Comparison of ENCODE assay signal across 19 cellular contexts in the genomic region with DNA sequence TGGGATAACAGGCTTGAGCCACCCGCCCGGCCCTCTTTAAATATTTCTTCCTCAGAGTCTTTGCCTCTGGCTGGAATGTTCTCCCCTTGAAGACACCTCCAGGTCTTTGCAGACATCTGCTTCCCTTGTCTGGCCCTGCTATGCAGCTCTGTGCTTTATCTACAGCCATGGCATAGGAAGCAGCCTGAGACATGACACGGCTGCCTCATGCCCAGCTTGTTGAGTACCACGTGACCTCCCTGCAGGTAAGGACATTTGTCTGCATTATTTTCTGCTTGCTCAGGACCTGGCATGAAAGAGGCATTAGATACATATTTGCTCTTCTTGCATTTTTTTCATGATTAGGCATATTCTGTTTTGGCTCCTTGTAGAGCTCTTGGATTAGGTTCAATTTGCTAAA.
DNase-seq lines count a peak whose midpoint lies in the region; ATAC-seq and TF ChIP-seq lines count a peak whose summit lies in the region.
"Had no signal": no experiment of that assay in that cellular context is flagged by ENCODE, and none has a peak within 500 bp of the region (broad histone marks: within the 10 kb centered on the region; RNA-seq: fewer than 3 reads in every experiment).

No MANE protein-coding gene starts in this region.

- H3K4me1 Mint-ChIP-seq in nephron, result peaks cover 10% of the 10 kb centered on the region

- no peaks in the 10 kb centered on the region for H3K27me3 Mint-ChIP-seq in nephron (ENCODE audit: low read depth)
- H3K27me3 Mint-ChIP-seq: activated CD4-positive, alpha-beta T cell treated with anti-CD3 and anti-CD28 coated beads, Interleukin-2, amount 10 ng/mL, durations not matched to agents 7 days and 5 days; activated T-cell treated with anti-CD3 and anti-CD28 coated beads, Interleukin-2, amount 50 U/mL, for 24 hours had no signal

- TF ChIP-seq CTCF in LNCaP clone FGC (IDR thresholded peaks at IDR 0.05; ENCODE audit: control insufficient read depth, extremely low read depth, insufficient read depth), result no peak
- TF ChIP-seq CTCF in VCaP (conservative IDR thresholded peaks at IDR 0.05), result no peak
- no peak for TF ChIP-seq CTCF in nephron (IDR thresholded peaks at IDR 0.05; ENCODE audit: unreplicated experiment in 3 of 3)

- DNase-seq in DMS153 (lab: John Stamatoyannopoulos, UW) (peak; percentile 54), LNCaP clone FGC (ENCODE audit: low read depth) (peak; percentile 96), NCI-H446 (lab: John Stamatoyannopoulos, UW) (no peak), left lobe of liver (ENCODE audit: low spot score) (no peak)
- DNase-seq: activated CD4-positive, alpha-beta T cell treated with anti-CD3 and anti-CD28 coated beads, Interleukin-2, amount 10 ng/mL, durations not matched to agents 7 days and 5 days; activated T-cell treated with anti-CD3 and anti-CD28 coated beads, Interleukin-2, amount 50 U/mL, for 24 hours; CD4-positive, CD25-positive, alpha-beta regulatory T cell; left cardiac atrium; natural killer cell; NCI-H2171; Peyer's patch; stimulated activated CD4-positive, alpha-beta T cell treated with anti-CD3 and anti-CD28 coated beads, Interleukin-4, amount 100 ng/mL, for 4 hours; T-helper 2 cell had no signal

- H3K4me3 Mint-ChIP-seq in nephron, result no peak overlapping the region
- H3K4me3 Mint-ChIP-seq: activated CD4-positive, alpha-beta T cell treated with anti-CD3 and anti-CD28 coated beads, Interleukin-2, amount 10 ng/mL, durations not matched to agents 7 days and 5 days; activated T-cell treated with anti-CD3 and anti-CD28 coated beads, Interleukin-2, amount 50 U/mL, for 24 hours; CD4-positive, CD25-positive, alpha-beta regulatory T cell; natural killer cell; stimulated activated effector memory CD8-positive, alpha-beta T cell treated with anti-CD3 and anti-CD28 coated beads, Interleukin-12 subunit alpha, Interleukin-12 subunit beta, amount 100 ng/mL, for 72 hours had no signal

- H3K27ac ChIP-seq in VCaP, result peak overlapping the region; percentile 65
- H3K27ac ChIP-seq: Peyer's patch had no signal

- no peaks in the 10 kb centered on the region for H3K9me3 Mint-ChIP-seq in nephron
- H3K9me3 Mint-ChIP-seq: activated CD4-positive, alpha-beta T cell treated with anti-CD3 and anti-CD28 coated beads, Interleukin-2, amount 10 ng/mL, durations not matched to agents 7 days and 5 days; activated T-cell treated with anti-CD3 and anti-CD28 coated beads, Interleukin-2, amount 50 U/mL, for 24 hours; CD4-positive, CD25-positive, alpha-beta regulatory T cell; natural killer cell; stimulated activated effector memory CD8-positive, alpha-beta T cell treated with anti-CD3 and anti-CD28 coated beads, Interleukin-12 subunit alpha, Interleukin-12 subunit beta, amount 100 ng/mL, for 72 hours had no signal

- no peaks in the 10 kb centered on the region for H3K36me3 Mint-ChIP-seq in nephron (ENCODE audit: low read depth)
- H3K36me3 Mint-ChIP-seq: CD4-positive, CD25-positive, alpha-beta regulatory T cell; natural killer cell; stimulated activated effector memory CD8-positive, alpha-beta T cell treated with anti-CD3 and anti-CD28 coated beads, Interleukin-12 subunit alpha, Interleukin-12 subunit beta, amount 100 ng/mL, for 72 hours had no signal

- no peak overlapping the region for H3K4me3 ChIP-seq in LNCaP clone FGC (ENCODE audit: low read depth, low read length)
- H3K4me3 ChIP-seq: Peyer's patch had no signal

- peak overlapping the region in 2 of 3 experiments; percentile 23 to 48 for H3K27ac Mint-ChIP-seq in nephron
- H3K27ac Mint-ChIP-seq: activated CD4-positive, alpha-beta T cell treated with anti-CD3 and anti-CD28 coated beads, Interleukin-2, amount 10 ng/mL, durations not matched to agents 7 days and 5 days had no signal

- no peak for ATAC-seq in GM18907 (IDR thresholded peaks at IDR 0.05; ENCODE audit: unreplicated experiment)
- no peak for ATAC-seq in left lobe of liver
- ATAC-seq in HG03097 (IDR thresholded peaks at IDR 0.05; ENCODE audit: low FRiP score, unreplicated experiment), result no peak
- ATAC-seq: left cardiac atrium; natural killer cell; sciatic nerve; stimulated activated effector memory CD8-positive, alpha-beta T cell treated with anti-CD3 and anti-CD28 coated beads, Interleukin-12 subunit alpha, Interleukin-12 subunit beta, amount 100 ng/mL, for 72 hours had no signal

Comparison
In these comparisons a context has a peak if more than half of its experiments do, and no peak if none do; other contexts are left out.
1. DNase-seq: peak in DMS153 (single experiment) and LNCaP clone FGC (single experiment); none in NCI-H446 (0 of 2) and left lobe of liver (single experiment).